ENCODE assay signal across 20 cellular contexts in genomic region chr14:52599974-52600373, GRCh38. TPM values are rescaled to one million over a fixed set of nuclear protein-coding genes. Genes with fewer than 3 reads are reported as not detected.
DNase-seq lines count a peak whose midpoint lies in the region; ATAC-seq, FAIRE-seq and TF ChIP-seq lines count a peak whose summit lies in the region.
"Had no signal": no experiment of that assay in that cellular context is flagged by ENCODE, and none has a peak within 500 bp of the region (broad histone marks: within the 10 kb centered on the region; RNA-seq: fewer than 3 reads in every experiment).

No MANE protein-coding gene starts in this region.

- in situ Hi-C loops in HepG2 (cut with HindIII; ENCODE audit: extremely low pct_ligation_motif_present, low pct_unique_long_range_greater_than_20kb) = no loop called here
- in situ Hi-C loops in K562 (cut with MboI) = no loop called here

- peaks cover 5% of the 10 kb centered on the region for H3K9me3 Mint-ChIP-seq in activated T-helper 2 cell treated with anti-CD3 and anti-CD28 coated beads, Interferon-gamma antibody, Interleukin-2, Interleukin-4, amounts not matched to agents 10 μg/mL and 5 μg/mL and 100 μg/mL, durations not matched to agents 14 hours and 24 hours and 36 hours

- H3K36me3 Mint-ChIP-seq in activated T-helper 2 cell treated with anti-CD3 and anti-CD28 coated beads, Interferon-gamma antibody, Interleukin-2, Interleukin-4, amounts not matched to agents 10 μg/mL and 5 μg/mL and 100 μg/mL, durations not matched to agents 14 hours and 24 hours and 36 hours (ENCODE audit: low read depth) = no peaks in the 10 kb centered on the region
- H3K36me3 Mint-ChIP-seq: CD8-positive, alpha-beta T cell had no signal

- no peaks in the 10 kb centered on the region for H3K9me1 ChIP-seq in K562 (ENCODE audit: control insufficient read depth, insufficient read depth, low read length)

- TF ChIP-seq EP300 in HepG2 (IDR thresholded peaks at IDR 0.05; ENCODE audit: low read depth in 2 of 2, low read length in 2 of 2) = no peak
- no peak for TF ChIP-seq EP300 in HepG2 (CRISPR knock-in tag; IDR thresholded peaks at IDR 0.05; ENCODE audit: borderline replicate concordance)
- TF ChIP-seq EP300 in K562 (IDR thresholded peaks at IDR 0.05; ENCODE audit: low read length) = no peak

- H3K4me1 ChIP-seq in HepG2 (ENCODE audit: insufficient read depth, low read length) (peaks cover 15% of the 10 kb centered on the region), right lobe of liver (no peaks in the 10 kb centered on the region), K562 (replicated peaks in 1 of 2; ENCODE audit: control insufficient read depth in 2 of 2, insufficient read depth in 2 of 2, low read length in 2 of 2) (no peaks in the 10 kb centered on the region)
- H3K4me1 ChIP-seq: Caco-2 had no signal

- no peak overlapping the region for H3K9ac ChIP-seq in HepG2 (ENCODE audit: insufficient read depth, low read depth, low read length)
- no peak overlapping the region for H3K9ac ChIP-seq in K562 (ENCODE audit: insufficient read depth in 1 of 2, low read depth in 2 of 2, low read length in 2 of 2)
- H3K9ac ChIP-seq: BLaER1 treated with 17β-estradiol and CSF1 and Interleukin-3, amounts not matched to agents 10 nM and 100 nM had no signal

- H3K79me2 ChIP-seq in HepG2 (ENCODE audit: insufficient read depth, low read length) (no peaks in the 10 kb centered on the region), K562 (ENCODE audit: control insufficient read depth, insufficient read depth, low read length) (no peaks in the 10 kb centered on the region)

- H3K27me3 Mint-ChIP-seq in activated T-helper 2 cell treated with anti-CD3 and anti-CD28 coated beads, Interferon-gamma antibody, Interleukin-2, Interleukin-4, amounts not matched to agents 10 μg/mL and 5 μg/mL and 100 μg/mL, durations not matched to agents 14 hours and 24 hours and 36 hours (ENCODE audit: low read depth) = peaks cover 30% of the 10 kb centered on the region
- H3K27me3 Mint-ChIP-seq: CD4-positive, alpha-beta T cell had no signal

- no TSS peak for BruUV-seq in HepG2 (replicated peaks; lab: Mats Ljungman, UMichigan)
- BruUV-seq in K562 (replicated peaks; lab: Mats Ljungman, UMichigan) = no TSS peak

- WGBS in HepG2 (ENCODE audit: low lambda C conversion rate) = 71% methylated on average over 3 of the region's 3 CpGs
- WGBS in right lobe of liver (ENCODE audit: insufficient coverage, low coverage, low lambda C conversion rate, missing lambda C conversion rate) = 62% methylated on average over 3 of the region's 3 CpGs
- 22% methylated on average over 3 of the region's 3 CpGs for WGBS in K562 (ENCODE audit: insufficient coverage, low coverage, missing lambda C conversion rate)

- H4K20me1 ChIP-seq in HepG2 (ENCODE audit: insufficient read depth, low read length) = no peaks in the 10 kb centered on the region
- H4K20me1 ChIP-seq in K562 (replicated peaks; ENCODE audit: control insufficient read depth, insufficient read depth, low read length) = no peaks in the 10 kb centered on the region
- H4K20me1 ChIP-seq: BLaER1 treated with 17β-estradiol and CSF1 and Interleukin-3, amounts not matched to agents 10 nM and 100 nM had no signal

- no peak overlapping the region for H3K27ac Mint-ChIP-seq in activated T-helper 2 cell treated with anti-CD3 and anti-CD28 coated beads, Interferon-gamma antibody, Interleukin-2, Interleukin-4, amounts not matched to agents 10 μg/mL and 5 μg/mL and 100 μg/mL, durations not matched to agents 14 hours and 24 hours and 36 hours
- H3K27ac Mint-ChIP-seq: B cell; CD4-positive, alpha-beta T cell; CD8-positive, alpha-beta T cell had no signal

- H3K27me3 ChIP-seq in HepG2 (ENCODE audit: control insufficient read depth in 1 of 2, insufficient read depth in 2 of 2, low read length in 2 of 2) (no peaks in the 10 kb centered on the region), right lobe of liver (no peaks in the 10 kb centered on the region), K562 (ENCODE audit: control insufficient read depth in 2 of 2, insufficient read depth in 2 of 2, low read length in 2 of 2) (peaks cover 0 to 8% of the 10 kb centered on the region in 2 experiments; a peak in 1 of 5 replicates)
- H3K27me3 ChIP-seq: BLaER1 treated with 17β-estradiol and CSF1 and Interleukin-3, amounts not matched to agents 10 nM and 100 nM had no signal

- TF ChIP-seq CTCF in HepG2 (CRISPR knock-in tag; IDR thresholded peaks at IDR 0.05) (no peak), right lobe of liver (IDR thresholded peaks at IDR 0.05) (no peak), K562 (IDR thresholded peaks at IDR 0.05 in 2 of 3, conservative IDR thresholded peaks at IDR 0.05 in 1 of 3; ENCODE audit: insufficient read depth in 2 of 3, low read depth in 1 of 3, low read length in 3 of 3) (no peak)

- H3K4me1 Mint-ChIP-seq in activated T-helper 2 cell treated with anti-CD3 and anti-CD28 coated beads, Interferon-gamma antibody, Interleukin-2, Interleukin-4, amounts not matched to agents 10 μg/mL and 5 μg/mL and 100 μg/mL, durations not matched to agents 14 hours and 24 hours and 36 hours (ENCODE audit: low read depth) = peaks cover 3% of the 10 kb centered on the region

- H3K4me3 ChIP-seq in HepG2 (replicated peaks in 1 of 3; ENCODE audit: insufficient read depth in 1 of 3, low read depth in 2 of 3, low read length in 3 of 3) = no peak overlapping the region
- no peak overlapping the region for H3K4me3 ChIP-seq in right lobe of liver
- no peak overlapping the region for H3K4me3 ChIP-seq in K562
- H3K4me3 ChIP-seq: BLaER1 treated with 17β-estradiol and CSF1 and Interleukin-3, amounts not matched to agents 10 nM and 100 nM had no signal

- POLR2A ChIA-PET in HepG2 (lab: Yijun Ruan, JAX) = no interaction called here
- POLR2A ChIA-PET in K562 (lab: Yijun Ruan, JAX) = no interaction called here

- no peak overlapping the region for H3K4me2 ChIP-seq in HepG2 (ENCODE audit: low read depth, low read length)
- H3K4me2 ChIP-seq in K562 (ENCODE audit: insufficient read depth, low read length) = no peak overlapping the region
- H3K4me2 ChIP-seq: BLaER1 treated with 17β-estradiol and CSF1 and Interleukin-3, amounts not matched to agents 10 nM and 100 nM had no signal

- H3K27ac ChIP-seq in HepG2 (ENCODE audit: extremely low read length, insufficient read depth, low read length) = no peak overlapping the region
- no peak overlapping the region for H3K27ac ChIP-seq in right lobe of liver
- H3K27ac ChIP-seq in K562 (ENCODE audit: extremely low read depth, low read depth, low read length) = no peak overlapping the region
- H3K27ac ChIP-seq: 22Rv1; BLaER1 treated with 17β-estradiol and CSF1 and Interleukin-3, amounts not matched to agents 10 nM and 100 nM; C4-2B had no signal

- no peaks in the 10 kb centered on the region for H3K36me3 ChIP-seq in HepG2 (replicated peaks in 1 of 2; ENCODE audit: control insufficient read depth in 1 of 2, insufficient read depth in 2 of 2, low read length in 2 of 2)
- no peaks in the 10 kb centered on the region for H3K36me3 ChIP-seq in right lobe of liver
- no peaks in the 10 kb centered on the region for H3K36me3 ChIP-seq in K562 (ENCODE audit: control insufficient read depth, insufficient read depth, low read length)

- CTCF ChIA-PET in HepG2 (lab: Yijun Ruan, JAX; ENCODE audit: low intra/inter-chr PET ratio, low total read pairs) = no interaction called here
- CTCF ChIA-PET in K562 (lab: Yijun Ruan, JAX; ENCODE audit: low intra/inter-chr PET ratio) = no interaction called here

- ATAC-seq in HepG2 = no peak
- ATAC-seq in right lobe of liver = no peak
- no peak for ATAC-seq in K562
- ATAC-seq: CD8-positive, alpha-beta T cell had no signal

- H3K4me3 Mint-ChIP-seq in activated T-helper 2 cell treated with anti-CD3 and anti-CD28 coated beads, Interferon-gamma antibody, Interleukin-2, Interleukin-4, amounts not matched to agents 10 μg/mL and 5 μg/mL and 100 μg/mL, durations not matched to agents 14 hours and 24 hours and 36 hours (ENCODE audit: low read depth) = no peak overlapping the region
- H3K4me3 Mint-ChIP-seq: B cell; CD4-positive, alpha-beta T cell; CD8-positive, alpha-beta T cell had no signal

- TF ChIP-seq POLR2A in HepG2 (IDR thresholded peaks at IDR 0.05; ENCODE audit: insufficient read depth in 1 of 2, low read depth in 2 of 2, low read length in 2 of 2) = no peak
- TF ChIP-seq POLR2A in right lobe of liver (IDR thresholded peaks at IDR 0.05) = no peak
- no peak for TF ChIP-seq POLR2A in K562 (conservative IDR thresholded peaks at IDR 0.05)

- no peak for DNase-seq in HepG2 (ENCODE audit: low spot score)
- no peak for DNase-seq in right lobe of liver
- no peak for DNase-seq in K562 (ENCODE audit: extremely low read depth in 1 of 4, low spot score in 3 of 4)
- DNase-seq in activated T-helper 2 cell treated with anti-CD3 and anti-CD28 coated beads, Interferon-gamma antibody, Interleukin-2, Interleukin-4, amounts not matched to agents 10 μg/mL and 5 μg/mL and 100 μg/mL, durations not matched to agents 14 hours and 24 hours and 36 hours (ENCODE audit: low spot score) = no peak
- no peak for DNase-seq in AML-193 (lab: John Stamatoyannopoulos, UW)
- DNase-seq: ACHN; Caco-2; Calu3; CD4-positive, alpha-beta T cell; CD8-positive, alpha-beta T cell; DMS79 treated with DMSO at 0.1 percent for 48 hours; GF-D8 had no signal

- H3K9me3 ChIP-seq in HepG2 (ENCODE audit: low read length) (no peaks in the 10 kb centered on the region), right lobe of liver (peaks cover 0 to 4% (median 0%) of the 10 kb centered on the region in 4 donors), K562 (replicated peaks; ENCODE audit: control insufficient read depth, insufficient read depth, low read depth, low read length) (no peaks in the 10 kb centered on the region)

- FAIRE-seq in HepG2 (lab: Jason Lieb, UNC) (no peak), K562 (lab: Jason Lieb, UNC) (no peak)
- FAIRE-seq: D721Med, G401.6, GM12891, GM19239 had no signal

- intact Hi-C loops in HepG2 (cut with micrococcal nuclease; ENCODE audit: unreplicated experiment) = no loop called here
- intact Hi-C loops in right lobe of liver (cut with DNase I) = no loop called here
- intact Hi-C loops in K562 (cut with micrococcal nuclease) = loop anchor here (10.0 kb wide), 2 partner anchors 225 to 365 kb away; no protein-coding TSS in a partner anchor
- intact Hi-C loops in activated T-helper 2 cell treated with anti-CD3 and anti-CD28 coated beads, Interferon-gamma antibody, Interleukin-2, Interleukin-4, amounts not matched to agents 10 μg/mL and 5 μg/mL and 100 μg/mL, durations not matched to agents 14 hours and 24 hours and 36 hours (cut with micrococcal nuclease) = no loop called here

- TF ChIP-seq RAD21 in HepG2 (CRISPR knock-in tag; IDR thresholded peaks at IDR 0.05) = no peak
- TF ChIP-seq RAD21 in K562 (CRISPR knock-in tag; conservative IDR thresholded peaks at IDR 0.05 in 1 of 2, IDR thresholded peaks at IDR 0.05 in 1 of 2) = no peak

- H2AFZ ChIP-seq in HepG2 (ENCODE audit: low read length) (no peak overlapping the region), K562 (ENCODE audit: low read depth, low read length) (no peak overlapping the region)

RNA-seq across cellular contexts. Expression of gene GPR137C, which starts 47.3 kb away (rescaled TPM):
- total RNA-seq in HepG2 (2016; rRNA removed; fragmentation: Illumina TruSeq; extraction: Trizol) (0.51 TPM in 2 replicates), right lobe of liver (under 1 TPM; 0.18 to 0.51 (median 0.20) TPM), K562 (2014; rRNA removed) (0.04 TPM in 1 of 2 replicates, not detected in the other), K562 (2014; rRNA removed; fragmentation: Illumina TruSeq; extraction: Trizol) (0.13 TPM in 1 of 2 replicates, not detected in the other), K562 (2015; rRNA removed; fragmentation: Illumina TruSeq; extraction: Trizol) (0.11 TPM in 1 of 2 replicates, not detected in the other), K562 (2021) (0.07 and 0.31 TPM in 2 replicates)
- total RNA-seq in HepG2 (2016; cell fraction: cytosol; rRNA removed; fragmentation: Illumina TruSeq; extraction: Trizol; ENCODE audit: low read depth) = 0.18 and 0.20 TPM in 2 replicates
- total RNA-seq in HepG2 (2016; cell fraction: insoluble cytoplasmic fraction; rRNA removed; fragmentation: Illumina TruSeq; extraction: Trizol) = 0.70 and 0.78 TPM in 2 replicates
- total RNA-seq in HepG2 (2016; cell fraction: membrane; rRNA removed; fragmentation: Illumina TruSeq; extraction: Trizol) = 0.34 and 0.46 TPM in 2 replicates
- total RNA-seq in HepG2 (2016; cell fraction: nucleus; rRNA removed; fragmentation: Illumina TruSeq; extraction: Trizol) = 1.8 and 1.9 TPM in 2 replicates
- polyA plus RNA-seq in HepG2 (2011; rRNA removed) (0.24 and 0.34 TPM in 2 replicates), K562 (2011; rRNA removed) (0.08 and 0.23 TPM in 2 replicates), K562 (2014; fragmentation: Illumina TruSeq; extraction: Trizol) (0.03 and 0.10 TPM in 2 replicates), K562 (2014; fragmentation: Nextera tagmentation; extraction: Ambion mirVana) (under 1 TPM; 0.03 to 0.06 TPM), K562 (2014; rRNA removed) (0.11 TPM in 1 of 2 replicates, not detected in the other)
- polyA plus RNA-seq in HepG2 (2011; cell fraction: cytosol; rRNA removed) = 0.09 and 0.14 TPM in 2 replicates
- 0.42 and 0.53 TPM in 2 replicates for polyA plus RNA-seq in HepG2 (2011; cell fraction: nucleus; rRNA removed)
- 0.31 and 0.60 TPM in 2 replicates for polyA plus RNA-seq in HepG2 (2012)
- polyA plus RNA-seq in HepG2 (2016; cell fraction: cytosol; fragmentation: Illumina TruSeq; extraction: Trizol; ENCODE audit: low read depth) = 0.25 and 0.35 TPM in 2 replicates
- 0.99 and 1.1 TPM in 2 replicates for polyA plus RNA-seq in HepG2 (2016; cell fraction: insoluble cytoplasmic fraction; fragmentation: Illumina TruSeq; extraction: Trizol; ENCODE audit: low read depth)
- polyA plus RNA-seq in HepG2 (2016; cell fraction: membrane; fragmentation: Illumina TruSeq; extraction: Trizol; ENCODE audit: low read depth) = 0.66 and 1.2 TPM in 2 replicates
- polyA plus RNA-seq in HepG2 (2016; cell fraction: nucleus; fragmentation: Illumina TruSeq; extraction: Trizol; ENCODE audit: insufficient read depth, low read depth) = 3.2 and 3.7 TPM in 2 replicates
- polyA minus RNA-seq in HepG2 (2011; rRNA and poly(A)+ RNA removed; ENCODE audit: low replicate concordance) = 0.44 and 0.82 TPM in 2 replicates
- 0.70 TPM in 1 of 2 replicates, not detected in the other for polyA minus RNA-seq in HepG2 (2011; cell fraction: cytosol; rRNA and poly(A)+ RNA removed)
- polyA minus RNA-seq in HepG2 (2011; cell fraction: nucleus; rRNA and poly(A)+ RNA removed) = 0.99 and 1.0 TPM in 2 replicates
- total RNA-seq in K562 (2011; cell fraction: chromatin; rRNA removed; ENCODE audit: low replicate concordance) = 0.23 and 0.86 TPM in 2 replicates
- 0.33 and 0.53 TPM in 2 replicates for total RNA-seq in K562 (2011; cell fraction: nucleolus; rRNA removed)
- total RNA-seq in K562 (2011; cell fraction: nucleoplasm; rRNA removed) = 0.51 and 0.92 TPM in 2 replicates
- polyA plus RNA-seq in K562 (2011; cell fraction: cytosol; rRNA removed) = 0.01 and 0.06 TPM in 2 replicates
- 0.29 and 0.36 TPM in 2 replicates for polyA plus RNA-seq in K562 (2011; cell fraction: nucleus; rRNA removed)
- 0.03 and 0.07 TPM in 2 replicates for polyA plus RNA-seq in K562 (2012)
- 0.15 and 0.77 TPM in 2 replicates for polyA minus RNA-seq in K562 (2011; rRNA and poly(A)+ RNA removed)
- polyA minus RNA-seq in K562 (2011; cell fraction: cytosol; rRNA and poly(A)+ RNA removed) = not detected in 2 replicates
- polyA minus RNA-seq in K562 (2011; cell fraction: nucleus; rRNA and poly(A)+ RNA removed) = 0.40 and 0.56 TPM in 2 replicates
- 0.07 and 0.27 TPM in 2 replicates for total RNA-seq in activated T-helper 2 cell treated with anti-CD3 and anti-CD28 coated beads, Interferon-gamma antibody, Interleukin-2, Interleukin-4, amounts not matched to agents 10 μg/mL and 5 μg/mL and 100 μg/mL, durations not matched to agents 14 hours and 24 hours and 36 hours

RNA-seq across cellular contexts. Expression of gene TXNDC16, which starts 47.7 kb away (rescaled TPM):
- 4.3 and 6.2 TPM in 2 replicates for total RNA-seq in HepG2 (2016; rRNA removed; fragmentation: Illumina TruSeq; extraction: Trizol)
- 8.3 and 8.9 TPM in 2 replicates for total RNA-seq in HepG2 (2016; cell fraction: cytosol; rRNA removed; fragmentation: Illumina TruSeq; extraction: Trizol; ENCODE audit: low read depth)
- total RNA-seq in HepG2 (2016; cell fraction: insoluble cytoplasmic fraction; rRNA removed; fragmentation: Illumina TruSeq; extraction: Trizol) = 3.5 and 5.6 TPM in 2 replicates
- total RNA-seq in HepG2 (2016; cell fraction: membrane; rRNA removed; fragmentation: Illumina TruSeq; extraction: Trizol) = 4.0 and 4.3 TPM in 2 replicates
- total RNA-seq in HepG2 (2016; cell fraction: nucleus; rRNA removed; fragmentation: Illumina TruSeq; extraction: Trizol) = 7.9 and 10.2 TPM in 2 replicates
- 3.4 and 4.6 TPM in 2 replicates for polyA plus RNA-seq in HepG2 (2011; rRNA removed)
- polyA plus RNA-seq in HepG2 (2011; cell fraction: cytosol; rRNA removed) = 1.4 and 2.8 TPM in 2 replicates
- polyA plus RNA-seq in HepG2 (2011; cell fraction: nucleus; rRNA removed) = 1.7 and 2.1 TPM in 2 replicates
- polyA plus RNA-seq in HepG2 (2012) = 3.6 and 5.7 TPM in 2 replicates
- polyA plus RNA-seq in HepG2 (2016; cell fraction: cytosol; fragmentation: Illumina TruSeq; extraction: Trizol; ENCODE audit: low read depth) = 0.18 and 0.27 TPM in 2 replicates
- 2.6 and 2.9 TPM in 2 replicates for polyA plus RNA-seq in HepG2 (2016; cell fraction: insoluble cytoplasmic fraction; fragmentation: Illumina TruSeq; extraction: Trizol; ENCODE audit: low read depth)
- 0.63 and 0.66 TPM in 2 replicates for polyA plus RNA-seq in HepG2 (2016; cell fraction: membrane; fragmentation: Illumina TruSeq; extraction: Trizol; ENCODE audit: low read depth)
- 6.9 and 7.2 TPM in 2 replicates for polyA plus RNA-seq in HepG2 (2016; cell fraction: nucleus; fragmentation: Illumina TruSeq; extraction: Trizol; ENCODE audit: insufficient read depth, low read depth)
- 5.3 and 6.8 TPM in 2 replicates for polyA minus RNA-seq in HepG2 (2011; rRNA and poly(A)+ RNA removed; ENCODE audit: low replicate concordance)
- polyA minus RNA-seq in HepG2 (2011; cell fraction: cytosol; rRNA and poly(A)+ RNA removed) = 5.2 and 6.2 TPM in 2 replicates
- polyA minus RNA-seq in HepG2 (2011; cell fraction: nucleus; rRNA and poly(A)+ RNA removed) = 8.3 and 11.3 TPM in 2 replicates
- total RNA-seq in right lobe of liver = 1 to 10 TPM; 2.0 to 5.5 (median 4.1) TPM
- total RNA-seq in K562 (2011; cell fraction: chromatin; rRNA removed; ENCODE audit: low replicate concordance) = 3.3 and 14.9 TPM in 2 replicates
- total RNA-seq in K562 (2011; cell fraction: nucleolus; rRNA removed) = 3.5 and 5.1 TPM in 2 replicates
- 7.3 and 9.5 TPM in 2 replicates for total RNA-seq in K562 (2011; cell fraction: nucleoplasm; rRNA removed)
- total RNA-seq in K562 (2014; rRNA removed) = 2.4 and 3.1 TPM in 2 replicates
- 6.2 and 7.3 TPM in 2 replicates for total RNA-seq in K562 (2014; rRNA removed; fragmentation: Illumina TruSeq; extraction: Trizol)
- 5.1 and 5.4 TPM in 2 replicates for total RNA-seq in K562 (2015; rRNA removed; fragmentation: Illumina TruSeq; extraction: Trizol)
- total RNA-seq in K562 (2021) = 5.2 and 6.0 TPM in 2 replicates
- polyA plus RNA-seq in K562 (2011; rRNA removed) = 5.6 and 6.2 TPM in 2 replicates
- 0.64 and 2.8 TPM in 2 replicates for polyA plus RNA-seq in K562 (2011; cell fraction: cytosol; rRNA removed)
- 3.2 and 6.7 TPM in 2 replicates for polyA plus RNA-seq in K562 (2011; cell fraction: nucleus; rRNA removed)
- polyA plus RNA-seq in K562 (2012) = 3.8 and 5.6 TPM in 2 replicates
- 3.9 and 4.9 TPM in 2 replicates for polyA plus RNA-seq in K562 (2014; fragmentation: Illumina TruSeq; extraction: Trizol)
- polyA plus RNA-seq in K562 (2014; fragmentation: Nextera tagmentation; extraction: Ambion mirVana) = 1 to 10 TPM; 1.8 to 1.9 TPM
- 3.2 and 3.3 TPM in 2 replicates for polyA plus RNA-seq in K562 (2014; rRNA removed)
- 6.4 and 9.7 TPM in 2 replicates for polyA minus RNA-seq in K562 (2011; rRNA and poly(A)+ RNA removed)
- 2.3 and 4.1 TPM in 2 replicates for polyA minus RNA-seq in K562 (2011; cell fraction: cytosol; rRNA and poly(A)+ RNA removed)
- polyA minus RNA-seq in K562 (2011; cell fraction: nucleus; rRNA and poly(A)+ RNA removed) = 8.6 and 12.9 TPM in 2 replicates
- 4.7 and 5.2 TPM in 2 replicates for total RNA-seq in activated T-helper 2 cell treated with anti-CD3 and anti-CD28 coated beads, Interferon-gamma antibody, Interleukin-2, Interleukin-4, amounts not matched to agents 10 μg/mL and 5 μg/mL and 100 μg/mL, durations not matched to agents 14 hours and 24 hours and 36 hours

Comparison
In these comparisons a context has a peak if more than half of its experiments do, and no peak if none do; other contexts are left out.
1. Of the 241 proteins assayed by ChIP-seq in both HepG2 and K562: peak only in HepG2: none; only in K562: none; in both: CEBPB; in neither: 240.